In the genomic region with DNA sequence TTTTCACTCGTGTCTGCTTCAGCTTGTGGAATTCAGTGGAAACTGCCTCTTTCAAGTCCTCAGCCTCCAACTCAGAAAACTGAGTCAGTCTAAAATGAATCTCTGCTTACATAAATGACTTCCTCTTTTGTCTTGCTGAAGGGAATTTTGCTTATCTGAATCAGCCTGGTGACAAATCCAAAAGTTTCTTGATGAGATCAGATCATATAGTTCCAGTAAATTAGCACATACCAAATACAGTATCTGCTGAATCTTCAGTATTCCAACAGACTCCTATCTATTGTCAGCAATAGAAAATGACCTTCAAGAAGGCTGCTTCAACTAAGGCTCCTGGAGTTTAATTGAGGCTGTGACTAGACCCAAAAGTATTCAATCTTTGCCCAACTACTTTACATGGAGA, we compare ENCODE assay signal across 14 cellular contexts.
DNase-seq lines count a peak whose midpoint lies in the region; TF ChIP-seq lines count a peak whose summit lies in the region.
"Had no signal": no experiment of that assay in that cellular context is flagged by ENCODE, and none has a peak within 500 bp of the region (broad histone marks: within the 10 kb centered on the region; RNA-seq: fewer than 3 reads in every experiment).

No MANE protein-coding gene starts in this region.

- H3K36me3 ChIP-seq in adipocyte (ENCODE audit: control insufficient read depth, insufficient read depth, low read length, severe bottlenecking) = no peaks in the 10 kb centered on the region
- H3K36me3 ChIP-seq: prostate gland, upper lobe of right lung, WERI-Rb-1 had no signal

- H3K27ac ChIP-seq in AG04450 (ENCODE audit: low read depth, low read length) = no peak overlapping the region
- H3K27ac ChIP-seq: prostate gland, upper lobe of right lung, WERI-Rb-1 had no signal

- no peak for TF ChIP-seq CTCF in AG04450 (IDR thresholded peaks at IDR 0.05; ENCODE audit: low read depth, low read length)
- TF ChIP-seq CTCF in foreskin fibroblast (IDR thresholded peaks at IDR 0.05; ENCODE audit: low read depth, low read length) = no peak

- CTCF ChIA-PET in AG04450 (lab: Charles Lee) = no interaction called here

- peaks cover 6% of the 10 kb centered on the region for H3K4me1 ChIP-seq in adipocyte (ENCODE audit: control insufficient read depth, insufficient read depth, low read length)
- H3K4me1 ChIP-seq: prostate gland, upper lobe of right lung had no signal

- POLR2A ChIA-PET in AG04450 (lab: Yijun Ruan, JAX) = no interaction called here

- H3K27me3 ChIP-seq in AG04450 (ENCODE audit: control insufficient read depth, insufficient read depth, low read length) = no peaks in the 10 kb centered on the region
- H3K27me3 ChIP-seq in adipocyte (replicated peaks; ENCODE audit: control insufficient read depth, insufficient read depth, low read length) = no peaks in the 10 kb centered on the region
- H3K27me3 ChIP-seq: upper lobe of right lung had no signal

- H3K4me3 ChIP-seq in AG04450 (ENCODE audit: low read depth, low read length) = no peak overlapping the region
- no peak overlapping the region for H3K4me3 ChIP-seq in adipocyte (ENCODE audit: low read length)
- no peak overlapping the region for H3K4me3 ChIP-seq in foreskin fibroblast (ENCODE audit: low read depth in 1 of 2, low read length in 2 of 2)
- H3K4me3 ChIP-seq: prostate gland, upper lobe of right lung had no signal

- H3K9me3 ChIP-seq in AG04450 (ENCODE audit: control insufficient read depth, insufficient read depth, low read length) = no peaks in the 10 kb centered on the region
- no peaks in the 10 kb centered on the region for H3K9me3 ChIP-seq in adipocyte (ENCODE audit: control insufficient read depth, low read length)
- H3K9me3 ChIP-seq: prostate gland, upper lobe of right lung had no signal

- no peak overlapping the region for H3K9ac ChIP-seq in adipocyte (ENCODE audit: low read length)

- DNase-seq in AG04450 (ENCODE audit: low read depth, low spot score) = peak; percentile 3
- peak; percentile 74 for DNase-seq in HT1080 (ENCODE audit: low read depth)
- DNase-seq in adipocyte (ENCODE audit: low read depth) = peak; percentile 42
- peak; percentile 1 to 16 for DNase-seq in foreskin fibroblast
- DNase-seq in activated CD4-positive, CD25-positive, alpha-beta regulatory T cell treated with anti-CD3 and anti-CD28 coated beads, Interleukin-2, amount 50 U/mL, for 72 hours = no peak
- DNase-seq in NCI-H1930 (lab: John Stamatoyannopoulos, UW) = no peak
- no peak for DNase-seq in SW480 (ENCODE audit: low spot score)
- DNase-seq in NCI-H146 (lab: John Stamatoyannopoulos, UW) = no peak
- DNase-seq: activated naive CD4-positive, alpha-beta T cell treated with anti-CD3 and anti-CD28 coated beads, Interleukin-2, amount 50 U/mL, for 16 hours; NCI-H2081; stimulated activated CD4-positive, alpha-beta T cell treated with anti-CD3 and anti-CD28 coated beads, Interleukin-2, amount 100 ng/mL, for 24 hours; upper lobe of right lung; WERI-Rb-1 had no signal

Comparison
In these comparisons a context has a peak if more than half of its experiments do, and no peak if none do; other contexts are left out.
1. DNase-seq: peak in AG04450 (single experiment), HT1080 (single experiment), adipocyte (single experiment) and foreskin fibroblast (2 of 2); none in activated CD4-positive, CD25-positive, alpha-beta regulatory T cell treated with anti-CD3 and anti-CD28 coated beads, Interleukin-2, amount 50 U/mL, for 72 hours (single experiment), NCI-H1930 (0 of 2), SW480 (single experiment) and NCI-H146 (single experiment).